ENCODE assay signal across 1 cellular context in genomic region chr13:99959538-99960230, GRCh38.
TF ChIP-seq lines count a peak whose summit lies in the region.

No MANE protein-coding gene starts in this region.

TF ChIP-seq in A549, 52 proteins besides CTCF, POLR2A, EP300 and RAD21 (continued from another document):
- TF ChIP-seq, protein P1, sequence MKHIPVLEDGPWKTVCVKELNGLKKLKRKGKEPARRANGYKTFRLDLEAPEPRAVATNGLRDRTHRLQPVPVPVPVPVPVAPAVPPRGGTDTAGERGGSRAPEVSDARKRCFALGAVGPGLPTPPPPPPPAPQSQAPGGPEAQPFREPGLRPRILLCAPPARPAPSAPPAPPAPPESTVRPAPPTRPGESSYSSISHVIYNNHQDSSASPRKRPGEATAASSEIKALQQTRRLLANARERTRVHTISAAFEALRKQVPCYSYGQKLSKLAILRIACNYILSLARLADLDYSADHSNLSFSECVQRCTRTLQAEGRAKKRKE (CRISPR knock-in tag; IDR thresholded peaks at IDR 0.05; ENCODE audit: low read depth) = no peak
- no peak for TF ChIP-seq PBX3 (IDR thresholded peaks at IDR 0.05)
- TF ChIP-seq HES2 (IDR thresholded peaks at IDR 0.05) = no peak
- TF ChIP-seq TP53 (CRISPR knock-in tag; IDR thresholded peaks at IDR 0.05) = no peak
- TF ChIP-seq ZNF302 (CRISPR knock-in tag; IDR thresholded peaks at IDR 0.05) = no peak
- no peak for TF ChIP-seq CBX8 (IDR thresholded peaks at IDR 0.05)
